In genomic region chr2:171253900-171254447, GRCh38 we compare ENCODE assay signal across 22 cellular contexts.
"Had no signal": no experiment of that assay in that cellular context is flagged by ENCODE, and none has a peak within 500 bp of the region (broad histone marks: within the 10 kb centered on the region; RNA-seq: fewer than 3 reads in every experiment).

No MANE protein-coding gene starts in this region.

- H3K27ac ChIP-seq: breast epithelium, coronary artery, epithelial cell of prostate, lower lobe of right lung, suprapubic skin, tibial nerve, vagina had no signal

- H3K36me3 ChIP-seq: breast epithelium, lower lobe of right lung, suprapubic skin, tibial nerve, vagina had no signal

- H3K4me1 ChIP-seq: breast epithelium, lower lobe of right lung, suprapubic skin, tibial nerve, vagina had no signal

- H3K27ac Mint-ChIP-seq: activated naive CD8-positive, alpha-beta T cell treated with anti-CD3 and anti-CD28 coated beads, Interleukin-2, amount 10 ng/mL, durations not matched to agents 7 days and 5 days; naive thymus-derived CD4-positive, alpha-beta T cell; stimulated activated naive CD8-positive, alpha-beta T cell treated with anti-CD3 and anti-CD28 coated beads, Interleukin-15, amount 100 ng/mL, for 72 hours had no signal

- FAIRE-seq: kidney had no signal

- H3K9me3 Mint-ChIP-seq: stimulated activated naive CD8-positive, alpha-beta T cell treated with anti-CD3 and anti-CD28 coated beads, Interleukin-15, amount 100 ng/mL, for 72 hours had no signal

- H3K27me3 Mint-ChIP-seq: stimulated activated naive CD8-positive, alpha-beta T cell treated with anti-CD3 and anti-CD28 coated beads, Interleukin-15, amount 100 ng/mL, for 72 hours had no signal

- H3K4me3 ChIP-seq: breast epithelium, coronary artery, lower lobe of right lung, mucosa of descending colon, suprapubic skin, tibial nerve, vagina had no signal

- H3K27me3 ChIP-seq: breast epithelium, suprapubic skin, tibial nerve, vagina had no signal

- ATAC-seq: mucosa of descending colon; naive thymus-derived CD4-positive, alpha-beta T cell; stimulated activated naive CD8-positive, alpha-beta T cell treated with anti-CD3 and anti-CD28 coated beads, Interleukin-15, amount 100 ng/mL, for 72 hours had no signal

- DNase-seq: activated CD4-positive, alpha-beta T cell treated with anti-CD3 and anti-CD28 coated beads for 4 hours; activated CD4-positive, alpha-beta T cell treated with anti-CD3 and anti-CD28 coated beads, Interleukin-2, amount 50 U/mL, for 48 hours; activated CD4-positive, CD25-positive, alpha-beta regulatory T cell; activated naive CD4-positive, alpha-beta T cell treated with Interleukin-2 at 50 U/mL for 16 hours; activated naive CD8-positive, alpha-beta T cell treated with anti-CD3 and anti-CD28 coated beads, Interleukin-2, amount 10 ng/mL, durations not matched to agents 7 days and 5 days; activated T-cell treated with anti-CD3 and anti-CD28 coated beads, Interleukin-2, amount 50 U/mL, for 48 hours; amniotic stem cell; kidney; lower lobe of right lung; mesendoderm; mucosa of descending colon; naive thymus-derived CD4-positive, alpha-beta T cell; retina; stimulated activated CD4-positive, alpha-beta T cell treated with anti-CD3 and anti-CD28 coated beads, Interleukin-12 subunit alpha, Interleukin-12 subunit beta, amount 100 ng/mL, for 4 hours; stimulated activated naive CD8-positive, alpha-beta T cell treated with anti-CD3 and anti-CD28 coated beads, Interleukin-15, amount 100 ng/mL, for 72 hours; T-helper 9 cell had no signal

- H3K9me3 ChIP-seq: mucosa of descending colon, suprapubic skin, vagina had no signal

- H3K4me3 Mint-ChIP-seq: activated naive CD8-positive, alpha-beta T cell treated with anti-CD3 and anti-CD28 coated beads, Interleukin-2, amount 10 ng/mL, durations not matched to agents 7 days and 5 days; naive thymus-derived CD4-positive, alpha-beta T cell; stimulated activated naive CD8-positive, alpha-beta T cell treated with anti-CD3 and anti-CD28 coated beads, Interleukin-15, amount 100 ng/mL, for 72 hours had no signal
